Comparison of ENCODE assay signal across 11 cellular contexts in genomic region chr12:9070351-9070750, GRCh38. TPM values are rescaled to one million over a fixed set of nuclear protein-coding genes. Genes with fewer than 3 reads are reported as not detected.
"Had no signal": no experiment of that assay in that cellular context is flagged by ENCODE, and none has a peak within 500 bp of the region (broad histone marks: within the 10 kb centered on the region; RNA-seq: fewer than 3 reads in every experiment).

No MANE protein-coding gene starts in this region.

- H2AFZ ChIP-seq: GM23248, GM23338 had no signal

- H3K27ac ChIP-seq: GM23248 had no signal

- FAIRE-seq: H1, H54 had no signal

- H3K4me1 Mint-ChIP-seq: GM23338 had no signal

- H3K4me1 ChIP-seq: HAP-1 had no signal

- H3K9ac ChIP-seq: GM23248 had no signal

- DNase-seq: GM23248, GOT3, H7, H9, HCEC 1CT, HFFc6 had no signal

- ATAC-seq: GM23338, HCT116 had no signal

- H3K27ac Mint-ChIP-seq: GM23338, H9, HFFc6 had no signal

- H3K4me2 ChIP-seq: GM23338 had no signal

- H3K9me3 ChIP-seq: HAP-1 had no signal

- H3K36me3 ChIP-seq: HAP-1 had no signal

- H3K9me3 Mint-ChIP-seq: H9 had no signal

- H3K4me3 Mint-ChIP-seq: GM23338, H9, HFFc6 had no signal

- H3K4me3 ChIP-seq: GM23248, GM23338, HAP-1 had no signal

RNA-seq across cellular contexts. Expression of gene A2M, which starts 45.4 kb away (rescaled TPM):
- total RNA-seq: GM23338, H1, H7 had no signal
